In genomic region chrX:102958794-102959193, GRCh38 we compare ENCODE assay signal across 18 cellular contexts. TPM values are rescaled to one million over a fixed set of nuclear protein-coding genes. Genes with fewer than 3 reads are reported as not detected.
DNase-seq lines count a peak whose midpoint lies in the region; TF ChIP-seq lines count a peak whose summit lies in the region.
"Had no signal": no experiment of that assay in that cellular context is flagged by ENCODE, and none has a peak within 500 bp of the region (broad histone marks: within the 10 kb centered on the region; RNA-seq: fewer than 3 reads in every experiment).

No MANE protein-coding gene starts in this region.

- H3K4me1 ChIP-seq in uterus: no peaks in the 10 kb centered on the region

- in situ Hi-C loops in SK-MEL-5 (cut with HindIII; ENCODE audit: low pct_unique_long_range_greater_than_20kb, low sequenced_read_pairs): no loop called here

- TF ChIP-seq CTCF in osteocyte (IDR thresholded peaks at IDR 0.05) (peak; percentile 23), uterus (IDR thresholded peaks at IDR 0.05) (no peak)

- no peak overlapping the region for H3K4me3 ChIP-seq in MG63
- H3K4me3 ChIP-seq in uterus: no peak overlapping the region

- H3K27me3 Mint-ChIP-seq in osteocyte (ENCODE audit: unreplicated experiment): no peaks in the 10 kb centered on the region

- no peak for TF ChIP-seq POLR2A in uterus (IDR thresholded peaks at IDR 0.05)

- DNase-seq in NCI-H1092 treated with DMSO at 0.1 percent for 48 hours (lab: John Stamatoyannopoulos, UW) (peak; percentile 19), NCI-H1092 (lab: John Stamatoyannopoulos, UW) (no peak), MG63 (peak; percentile 22), SK-MEL-5 (ENCODE audit: low read depth, low spot score) (peak; percentile 2), osteocyte (ENCODE audit: extremely low spot score, unreplicated experiment) (no peak), uterus (no peak), GM19240 (ENCODE audit: insufficient read length, low spot score) (no peak)
- DNase-seq in activated naive CD4-positive, alpha-beta T cell treated with Interleukin-2 at 50 U/mL for 16 hours: no peak
- DNase-seq: ACHN; activated CD4-positive, alpha-beta T cell treated with anti-CD3 and anti-CD28 coated beads, Interleukin-2, amount 50 U/mL, for 48 hours; activated T-cell treated with anti-CD3 and anti-CD28 coated beads, Interleukin-2, amount 50 U/mL, for 48 hours; GF-D8; NCI-H146; NCI-H748 treated with DMSO at 0.1 percent for 48 hours; nephron progenitor cell; right cardiac atrium; stimulated activated CD4-positive, alpha-beta T cell treated with anti-CD3 and anti-CD28 coated beads, Interleukin-1b, Interleukin-23, amount 100 ng/mL, for 48 hours; T-helper 9 cell had no signal

- peaks cover 32% of the 10 kb centered on the region for H3K4me1 Mint-ChIP-seq in osteocyte (ENCODE audit: unreplicated experiment)

- no peaks in the 10 kb centered on the region for H3K36me3 Mint-ChIP-seq in osteocyte (ENCODE audit: unreplicated experiment)

- H3K4me3 Mint-ChIP-seq in osteocyte (ENCODE audit: unreplicated experiment): no peak overlapping the region
- H3K4me3 Mint-ChIP-seq: nephron progenitor cell had no signal

- no peaks in the 10 kb centered on the region for H3K36me3 ChIP-seq in MG63
- H3K36me3 ChIP-seq in uterus: no peaks in the 10 kb centered on the region

- no peaks in the 10 kb centered on the region for H3K27me3 ChIP-seq in MG63
- H3K27me3 ChIP-seq in uterus: peaks cover 0 to 5% of the 10 kb centered on the region in 2 donors

- H3K9me3 Mint-ChIP-seq in osteocyte (ENCODE audit: unreplicated experiment): peaks cover 26% of the 10 kb centered on the region

- no peak overlapping the region for H3K27ac ChIP-seq in uterus

- H3K27ac Mint-ChIP-seq in osteocyte (ENCODE audit: unreplicated experiment): peak overlapping the region; percentile 83
- H3K27ac Mint-ChIP-seq: nephron progenitor cell had no signal

- H3K9me3 ChIP-seq in MG63: no peaks in the 10 kb centered on the region; the same call in 1 of the 2 replicates
- H3K9me3 ChIP-seq in uterus: no peaks in the 10 kb centered on the region

- intact Hi-C loops in uterus (cut with DNase I; ENCODE audit: low total_unique reads): no loop called here

RNA-seq across cellular contexts. Expression of gene RAB40AL, which starts 21.7 kb away (rescaled TPM):
- total RNA-seq in MG63 (2014; rRNA removed; shearing (Covaris generic); ENCODE audit: low replicate concordance): not detected in 2 replicates
- total RNA-seq in SK-MEL-5 (2014; rRNA removed; shearing (Covaris generic)): not detected in 2 replicates
- 0.09 TPM in 1 of 2 replicates, not detected in the other for polyA plus RNA-seq in SK-MEL-5 (2015; cell fraction: cytosol; rRNA removed)
- 2.7 TPM in 1 of 2 replicates, not detected in the other for polyA plus RNA-seq in SK-MEL-5 (2015; cell fraction: nucleus; rRNA removed)
- 0.81 and 1.3 TPM in 2 replicates for total RNA-seq in osteocyte
- total RNA-seq in uterus: 1 to 10 TPM in 2 of 4 donors, not detected in 2; 1.5 to 2.9 TPM

Comparison
In these comparisons a context has a peak if more than half of its experiments do, and no peak if none do; other contexts are left out.
1. DNase-seq: peak in NCI-H1092 treated with DMSO at 0.1 percent for 48 hours (single experiment), MG63 (single experiment) and SK-MEL-5 (single experiment); none in NCI-H1092 (single experiment), osteocyte (single experiment), uterus (0 of 2), GM19240 (single experiment) and activated naive CD4-positive, alpha-beta T cell treated with Interleukin-2 at 50 U/mL for 16 hours (single experiment).